Comparison of ENCODE assay signal across 17 cellular contexts in the genomic region with DNA sequence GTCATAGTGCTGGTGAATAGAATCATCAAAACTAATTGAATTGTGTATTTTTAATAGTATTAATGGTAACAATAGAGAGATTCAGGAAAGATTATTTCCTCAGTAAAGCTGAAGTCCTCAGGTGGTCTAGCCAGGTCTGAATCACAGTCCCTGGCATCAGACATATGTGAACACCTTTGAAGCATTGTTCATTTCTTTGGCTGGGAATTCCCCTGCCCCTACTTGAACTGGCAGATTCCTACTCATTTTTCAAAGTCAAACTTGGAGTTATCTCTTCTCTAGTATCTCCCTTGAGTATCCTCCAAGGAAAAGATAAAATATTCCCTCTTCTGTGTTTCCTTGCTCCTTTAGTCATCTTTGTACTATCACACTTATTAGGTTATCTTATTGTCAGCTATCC.
DNase-seq lines count a peak whose midpoint lies in the region; ATAC-seq and TF ChIP-seq lines count a peak whose summit lies in the region.
"Had no signal": no experiment of that assay in that cellular context is flagged by ENCODE, and none has a peak within 500 bp of the region (broad histone marks: within the 10 kb centered on the region; RNA-seq: fewer than 3 reads in every experiment).

No MANE protein-coding gene starts in this region.

- H3K27me3 Mint-ChIP-seq in WTC11 (ENCODE audit: low read depth): no peaks in the 10 kb centered on the region
- H3K27me3 Mint-ChIP-seq: CD4-positive, alpha-beta memory T cell had no signal

- H3K27ac Mint-ChIP-seq in WTC11: peak overlapping the region; percentile 71; the same call in 1 of the 2 replicates
- H3K27ac Mint-ChIP-seq: CD4-positive, alpha-beta memory T cell; HFFc6 had no signal

- H2AFZ ChIP-seq in mammary epithelial cell (ENCODE audit: low read depth, low read length) (no peak overlapping the region), smooth muscle cell (ENCODE audit: low read depth) (no peak overlapping the region)

- TF ChIP-seq POLR2A in breast epithelium (IDR thresholded peaks at IDR 0.05): no peak

- peaks cover 19% of the 10 kb centered on the region for H3K4me1 ChIP-seq in mammary epithelial cell (ENCODE audit: insufficient read depth, low read length)
- H3K4me1 ChIP-seq in breast epithelium: no peaks in the 10 kb centered on the region
- H3K4me1 ChIP-seq in foreskin keratinocyte: peaks cover 14% of the 10 kb centered on the region
- H3K4me1 ChIP-seq in upper lobe of right lung: peaks cover 7% of the 10 kb centered on the region
- peaks cover 21% of the 10 kb centered on the region for H3K4me1 ChIP-seq in smooth muscle cell (ENCODE audit: low read depth)

- BruUV-seq in mammary epithelial cell (replicated peaks; lab: Mats Ljungman, UMichigan): no TSS peak

- no peaks in the 10 kb centered on the region for H3F3A ChIP-seq in smooth muscle cell (ENCODE audit: low read depth)

- H3K4me3 ChIP-seq in mammary epithelial cell (replicated peaks in 1 of 3; ENCODE audit: insufficient read depth in 1 of 3, low read depth in 2 of 3, low read length in 3 of 3) (no peak overlapping the region), breast epithelium (no peak overlapping the region), upper lobe of right lung (no peak overlapping the region), smooth muscle cell (no peak overlapping the region)
- H3K4me3 ChIP-seq: HAP-1 had no signal

- H3K9me3 ChIP-seq in mammary epithelial cell (replicated peaks; ENCODE audit: insufficient read depth, low read length) (no peaks in the 10 kb centered on the region), breast epithelium (no peaks in the 10 kb centered on the region), upper lobe of right lung (no peaks in the 10 kb centered on the region), smooth muscle cell (replicated peaks; ENCODE audit: low read depth) (no peaks in the 10 kb centered on the region)
- H3K9me3 ChIP-seq: HAP-1 had no signal

- H3K4me1 Mint-ChIP-seq in WTC11: peaks cover 19% of the 10 kb centered on the region
- H3K4me1 Mint-ChIP-seq: CD4-positive, alpha-beta memory T cell had no signal

- ATAC-seq in WTC11 (no peak), foreskin keratinocyte (peak; percentile 81), upper lobe of right lung (no peak), HG02884 (IDR thresholded peaks at IDR 0.05; ENCODE audit: unreplicated experiment) (no peak)

- no peaks in the 10 kb centered on the region for H3K9me3 Mint-ChIP-seq in WTC11

- H3K9ac ChIP-seq in mammary epithelial cell (ENCODE audit: insufficient read depth, low read length): no peak overlapping the region
- no peak overlapping the region for H3K9ac ChIP-seq in smooth muscle cell (ENCODE audit: low read depth)

- DNase-seq in mammary epithelial cell (peak; percentile 40), breast epithelium (ENCODE audit: low spot score in 2 of 2) (no peak), WTC11 (ENCODE audit: low spot score) (no peak), foreskin keratinocyte (peak; percentile 32 to 60), upper lobe of right lung (no peak), smooth muscle cell (lab: John Stamatoyannopoulos, UW; ENCODE audit: unreplicated experiment) (no peak)
- DNase-seq: C1 segment of cervical spinal cord; Calu3; CD4-positive, alpha-beta memory T cell; COR-L47; DMS79; EL; GDM1; GOT3; HFFc6 had no signal

- CTCF ChIA-PET in mammary epithelial cell (lab: Charles Lee; ENCODE audit: low non-redundant PET): no interaction called here
- CTCF ChIA-PET in WTC11 (lab: Charles Lee): no interaction called here

- H3K79me2 ChIP-seq in mammary epithelial cell (ENCODE audit: insufficient read depth, low read length) (no peaks in the 10 kb centered on the region), smooth muscle cell (ENCODE audit: low read depth) (no peaks in the 10 kb centered on the region)

- H3K27ac ChIP-seq in mammary epithelial cell (ENCODE audit: insufficient read depth, low read depth, low read length) (no peak overlapping the region), breast epithelium (no peak overlapping the region), foreskin keratinocyte (no peak overlapping the region), upper lobe of right lung (no peak overlapping the region), smooth muscle cell (ENCODE audit: low read depth) (no peak overlapping the region)

- TF ChIP-seq CTCF in mammary epithelial cell (conservative IDR thresholded peaks at IDR 0.05 in 1 of 2, IDR thresholded peaks at IDR 0.05 in 1 of 2; ENCODE audit: extremely low read depth in 1 of 2, insufficient read depth in 1 of 2, low read depth in 1 of 2, low read length in 2 of 2) (no peak), breast epithelium (IDR thresholded peaks at IDR 0.05) (no peak), WTC11 (IDR thresholded peaks at IDR 0.05) (no peak), foreskin keratinocyte (conservative IDR thresholded peaks at IDR 0.05) (no peak), upper lobe of right lung (IDR thresholded peaks at IDR 0.05) (no peak), smooth muscle cell (IDR thresholded peaks at IDR 0.05; ENCODE audit: borderline replicate concordance, insufficient read depth, poor library complexity, severe bottlenecking) (no peak)

- H3K27me3 ChIP-seq in mammary epithelial cell (ENCODE audit: insufficient read depth, low read length) (no peaks in the 10 kb centered on the region), breast epithelium (no peaks in the 10 kb centered on the region), foreskin keratinocyte (no peaks in the 10 kb centered on the region), upper lobe of right lung (no peaks in the 10 kb centered on the region), smooth muscle cell (ENCODE audit: low read depth) (no peaks in the 10 kb centered on the region)

- intact Hi-C loops in mammary epithelial cell (cut with micrococcal nuclease): no loop called here
- intact Hi-C loops in breast epithelium (cut with DNase I; ENCODE audit: low total_unique reads): no loop called here
- intact Hi-C loops in upper lobe of right lung (cut with DNase I): no loop called here

- in situ Hi-C loops in mammary epithelial cell (cut with MboI; ENCODE audit: low sequenced_read_pairs in 2 of 2): no loop called here

- H3K36me3 Mint-ChIP-seq in WTC11: no peaks in the 10 kb centered on the region
- H3K36me3 Mint-ChIP-seq: CD4-positive, alpha-beta memory T cell had no signal

- POLR2A ChIA-PET in WTC11 (lab: Charles Lee): no interaction called here

- H3K4me2 ChIP-seq in mammary epithelial cell (ENCODE audit: insufficient read depth, low read depth, low read length) (no peak overlapping the region), smooth muscle cell (no peak overlapping the region)

- dilution Hi-C loops in mammary epithelial cell (cut with HindIII; ENCODE audit: low sequenced_read_pairs): no loop called here

- H3K4me3 Mint-ChIP-seq in WTC11: no peak overlapping the region
- H3K4me3 Mint-ChIP-seq: CD4-positive, alpha-beta memory T cell; HFFc6 had no signal

- H3K36me3 ChIP-seq in mammary epithelial cell (ENCODE audit: insufficient read depth, low read length) (no peaks in the 10 kb centered on the region), breast epithelium (no peaks in the 10 kb centered on the region), upper lobe of right lung (no peaks in the 10 kb centered on the region), smooth muscle cell (ENCODE audit: low read depth) (no peaks in the 10 kb centered on the region)
- H3K36me3 ChIP-seq: HAP-1 had no signal

- H4K20me1 ChIP-seq in mammary epithelial cell (ENCODE audit: insufficient read depth, low read length) (no peaks in the 10 kb centered on the region), smooth muscle cell (ENCODE audit: low read depth) (no peaks in the 10 kb centered on the region)

TF ChIP-seq in WTC11, 78 proteins besides CTCF, POLR2A, EP300 and RAD21:
- no peak for TF ChIP-seq NR3C1 (CRISPR knock-in tag; conservative IDR thresholded peaks at IDR 0.05; ENCODE audit: low read depth)
- TF ChIP-seq, protein P1, sequence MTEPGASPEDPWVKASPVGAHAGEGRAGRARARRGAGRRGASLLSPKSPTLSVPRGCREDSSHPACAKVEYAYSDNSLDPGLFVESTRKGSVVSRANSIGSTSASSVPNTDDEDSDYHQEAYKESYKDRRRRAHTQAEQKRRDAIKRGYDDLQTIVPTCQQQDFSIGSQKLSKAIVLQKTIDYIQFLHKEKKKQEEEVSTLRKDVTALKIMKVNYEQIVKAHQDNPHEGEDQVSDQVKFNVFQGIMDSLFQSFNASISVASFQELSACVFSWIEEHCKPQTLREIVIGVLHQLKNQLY (CRISPR knock-in tag; IDR thresholded peaks at IDR 0.05): no peak
- TF ChIP-seq SP1 (CRISPR knock-in tag; conservative IDR thresholded peaks at IDR 0.05): no peak
- no peak for TF ChIP-seq PRRX2 (CRISPR knock-in tag; IDR thresholded peaks at IDR 0.05)
- TF ChIP-seq, protein P2, sequence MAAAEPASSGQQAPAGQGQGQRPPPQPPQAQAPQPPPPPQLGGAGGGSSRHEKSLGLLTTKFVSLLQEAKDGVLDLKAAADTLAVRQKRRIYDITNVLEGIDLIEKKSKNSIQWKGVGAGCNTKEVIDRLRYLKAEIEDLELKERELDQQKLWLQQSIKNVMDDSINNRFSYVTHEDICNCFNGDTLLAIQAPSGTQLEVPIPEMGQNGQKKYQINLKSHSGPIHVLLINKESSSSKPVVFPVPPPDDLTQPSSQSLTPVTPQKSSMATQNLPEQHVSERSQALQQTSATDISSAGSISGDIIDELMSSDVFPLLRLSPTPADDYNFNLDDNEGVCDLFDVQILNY (CRISPR knock-in tag; IDR thresholded peaks at IDR 0.05): no peak
- no peak for TF ChIP-seq FOXJ3 (CRISPR knock-in tag; IDR thresholded peaks at IDR 0.05; ENCODE audit: borderline replicate concordance)
TF ChIP-seq in WTC11: peak in this region for 0.

Comparison
In these comparisons a context has a peak if more than half of its experiments do, and no peak if none do; other contexts are left out.
1. DNase-seq: peak in mammary epithelial cell (single experiment) and foreskin keratinocyte (2 of 2); none in breast epithelium (0 of 2), WTC11 (single experiment), upper lobe of right lung (single experiment) and smooth muscle cell (single experiment).